In genomic region chr22:38271927-38272372, GRCh38 we compare ENCODE assay signal across 8 cellular contexts. TPM values are rescaled to one million over a fixed set of nuclear protein-coding genes. Genes with fewer than 3 reads are reported as not detected.
A peak's percentile ranks its signal among the peaks of the same experiment; 100 is the strongest.
DNase-seq lines count a peak whose midpoint lies in the region; ATAC-seq and FAIRE-seq lines count a peak whose summit lies in the region.

No MANE protein-coding gene starts in this region.

- peaks cover 45% of the 10 kb centered on the region for H3K4me1 Mint-ChIP-seq in activated naive CD8-positive, alpha-beta T cell (ENCODE audit: low read depth)

- peaks cover 0 to 3% of the 10 kb centered on the region in 2 donors for H3K4me1 ChIP-seq in small intestine (ENCODE audit: control insufficient read depth in 2 of 2, insufficient read depth in 1 of 2, low read depth in 1 of 2, low read length in 1 of 2)

- peak overlapping the region; percentile 78 for H3K4me3 ChIP-seq in Jurkat, Clone E6-1 (ENCODE audit: low read length)
- H3K4me3 ChIP-seq in iPS-11a (ENCODE audit: low read depth, low read length): peak overlapping the region; percentile 77
- peak overlapping the region; percentile 90 to 91 for H3K4me3 ChIP-seq in small intestine (ENCODE audit: low read depth in 1 of 2, low read length in 2 of 2)

- H3K4me3 Mint-ChIP-seq in activated naive CD8-positive, alpha-beta T cell: peak overlapping the region; percentile 90

- 3 to 8% (median 4%) methylated on average over 7 of the region's 7 CpGs for WGBS in small intestine, 3 donors

- H3K27ac ChIP-seq in small intestine (ENCODE audit: low read depth in 1 of 2, low read length in 1 of 2): peak overlapping the region in 1 of 2 donors; percentile 86

- no peak for FAIRE-seq in small intestine (lab: Jason Lieb, UNC)

- no peaks in the 10 kb centered on the region for H3K9me3 ChIP-seq in small intestine (ENCODE audit: control insufficient read depth, low read depth)

- H3K9me3 Mint-ChIP-seq in activated naive CD8-positive, alpha-beta T cell (ENCODE audit: low read depth): no peaks in the 10 kb centered on the region

- ATAC-seq in GM21737 (IDR thresholded peaks at IDR 0.05; ENCODE audit: unreplicated experiment): no peak

- H3K27me3 ChIP-seq in small intestine (ENCODE audit: control insufficient read depth in 2 of 2, insufficient read depth in 2 of 2, low read length in 2 of 2): no peaks in the 10 kb centered on the region

- H3K27ac Mint-ChIP-seq in activated naive CD8-positive, alpha-beta T cell: peak overlapping the region; percentile 61

- DNase-seq in DMS153 (lab: John Stamatoyannopoulos, UW) (peak; percentile 60), small intestine (peak; percentile 65), superior temporal gyrus (ENCODE audit: extremely low spot score) (no peak), UCSD-AML1 (lab: John Stamatoyannopoulos, UW; ENCODE audit: unreplicated experiment) (no peak)
- no peak for DNase-seq in Jurkat, Clone E6-1 (ENCODE audit: low read depth, low spot score)

- no peaks in the 10 kb centered on the region for H3K27me3 Mint-ChIP-seq in activated naive CD8-positive, alpha-beta T cell

- H3K36me3 Mint-ChIP-seq in activated naive CD8-positive, alpha-beta T cell: no peaks in the 10 kb centered on the region

- no peaks in the 10 kb centered on the region for H3K36me3 ChIP-seq in small intestine (ENCODE audit: control insufficient read depth in 2 of 2, insufficient read depth in 2 of 2, low read length in 2 of 2)

RNA-seq across cellular contexts. Expression of gene TMEM184B, which starts 0.9 kb away (rescaled TPM):
- polyA plus RNA-seq in Jurkat, Clone E6-1 (2012; ENCODE audit: insufficient read depth, insufficient read length): 18.6 TPM
- polyA plus RNA-seq in small intestine: 10 to 100 TPM in 1 of 3 donors, 1 to 10 TPM in 2; 7.3 to 31.9 (median 8.7) TPM

RNA-seq across cellular contexts. Expression of gene CSNK1E, which starts 45.3 kb away (rescaled TPM):
- 125 TPM for polyA plus RNA-seq in Jurkat, Clone E6-1 (2012; ENCODE audit: insufficient read depth, insufficient read length)
- polyA plus RNA-seq in small intestine: 10 to 100 TPM; 19.0 to 71.8 (median 21.6) TPM

Comparison
In these comparisons a context has a peak if more than half of its experiments do, and no peak if none do; other contexts are left out.
1. DNase-seq: peak in DMS153 (single experiment) and small intestine (single experiment); none in Jurkat, Clone E6-1 (single experiment), superior temporal gyrus (single experiment) and UCSD-AML1 (single experiment).
2. Peak in every context shown above with its lines, with median percentiles within 50 percentile points of each other: H3K4me3 ChIP-seq.